In genomic region chr10:74058071-74058470, GRCh38 we compare ENCODE assay signal across 9 cellular contexts.
A peak's percentile ranks its signal among the peaks of the same experiment; 100 is the strongest.
DNase-seq lines count a peak whose midpoint lies in the region; ATAC-seq, FAIRE-seq and TF ChIP-seq lines count a peak whose summit lies in the region.
"Had no signal": no experiment of that assay in that cellular context is flagged by ENCODE, and none has a peak within 500 bp of the region (broad histone marks: within the 10 kb centered on the region; RNA-seq: fewer than 3 reads in every experiment).

No MANE protein-coding gene starts in this region.

- H3K36me3 Mint-ChIP-seq in T-helper 2 cell treated with Interferon-gamma antibody and Interleukin-4, amounts not matched to agents 5 μg/mL and 100 μg/mL, for 36 hours (ENCODE audit: low read depth): peaks cover 19% of the 10 kb centered on the region
- peaks cover 29% of the 10 kb centered on the region for H3K36me3 Mint-ChIP-seq in nephron progenitor cell (ENCODE audit: low read depth)

- FAIRE-seq in frontal cortex (lab: Jason Lieb, UNC): no peak

- ATAC-seq in HG02678 (IDR thresholded peaks at IDR 0.05; ENCODE audit: unreplicated experiment) (peak; percentile 41), GM21528 (IDR thresholded peaks at IDR 0.05; ENCODE audit: low FRiP score, unreplicated experiment) (no peak), HG03442 (IDR thresholded peaks at IDR 0.05; ENCODE audit: unreplicated experiment) (no peak)

- H3K27ac Mint-ChIP-seq in T-helper 2 cell treated with Interferon-gamma antibody and Interleukin-4, amounts not matched to agents 5 μg/mL and 100 μg/mL, for 36 hours: peak overlapping the region; percentile 58
- peak overlapping the region; percentile 44 for H3K27ac Mint-ChIP-seq in nephron progenitor cell

- H3K27me3 Mint-ChIP-seq in T-helper 2 cell treated with Interferon-gamma antibody and Interleukin-4, amounts not matched to agents 5 μg/mL and 100 μg/mL, for 36 hours (ENCODE audit: low read depth): no peaks in the 10 kb centered on the region
- no peaks in the 10 kb centered on the region for H3K27me3 Mint-ChIP-seq in nephron progenitor cell (ENCODE audit: low read depth, poor library complexity)
- H3K27me3 Mint-ChIP-seq: brain had no signal

- H3K9me3 Mint-ChIP-seq in T-helper 2 cell treated with Interferon-gamma antibody and Interleukin-4, amounts not matched to agents 5 μg/mL and 100 μg/mL, for 36 hours: peaks cover under 1% of the 10 kb centered on the region
- peaks cover 4% of the 10 kb centered on the region for H3K9me3 Mint-ChIP-seq in nephron progenitor cell

- H3K4me1 Mint-ChIP-seq in T-helper 2 cell treated with Interferon-gamma antibody and Interleukin-4, amounts not matched to agents 5 μg/mL and 100 μg/mL, for 36 hours (ENCODE audit: low read depth): peaks cover 48% of the 10 kb centered on the region
- peaks cover 10% of the 10 kb centered on the region for H3K4me1 Mint-ChIP-seq in nephron progenitor cell

- no peak for TF ChIP-seq CTCF in nephron progenitor cell (IDR thresholded peaks at IDR 0.05)

- DNase-seq in NCI-H2171 treated with DMSO at 0.1 percent for 48 hours (lab: John Stamatoyannopoulos, UW): peak; percentile 27
- no peak for DNase-seq in NCI-H2171 (lab: John Stamatoyannopoulos, UW)
- DNase-seq in T-helper 2 cell treated with Interferon-gamma antibody and Interleukin-4, amounts not matched to agents 5 μg/mL and 100 μg/mL, for 36 hours (ENCODE audit: low spot score): no peak
- DNase-seq in nephron progenitor cell: no peak
- no peak for DNase-seq in frontal cortex (ENCODE audit: low spot score in 2 of 2)

- H3K4me3 Mint-ChIP-seq in T-helper 2 cell treated with Interferon-gamma antibody and Interleukin-4, amounts not matched to agents 5 μg/mL and 100 μg/mL, for 36 hours: peak overlapping the region; percentile 70
- H3K4me3 Mint-ChIP-seq in nephron progenitor cell: no peak overlapping the region
- H3K4me3 Mint-ChIP-seq: brain had no signal
